21 cellular contexts compared by ENCODE assay signal in the genomic region with DNA sequence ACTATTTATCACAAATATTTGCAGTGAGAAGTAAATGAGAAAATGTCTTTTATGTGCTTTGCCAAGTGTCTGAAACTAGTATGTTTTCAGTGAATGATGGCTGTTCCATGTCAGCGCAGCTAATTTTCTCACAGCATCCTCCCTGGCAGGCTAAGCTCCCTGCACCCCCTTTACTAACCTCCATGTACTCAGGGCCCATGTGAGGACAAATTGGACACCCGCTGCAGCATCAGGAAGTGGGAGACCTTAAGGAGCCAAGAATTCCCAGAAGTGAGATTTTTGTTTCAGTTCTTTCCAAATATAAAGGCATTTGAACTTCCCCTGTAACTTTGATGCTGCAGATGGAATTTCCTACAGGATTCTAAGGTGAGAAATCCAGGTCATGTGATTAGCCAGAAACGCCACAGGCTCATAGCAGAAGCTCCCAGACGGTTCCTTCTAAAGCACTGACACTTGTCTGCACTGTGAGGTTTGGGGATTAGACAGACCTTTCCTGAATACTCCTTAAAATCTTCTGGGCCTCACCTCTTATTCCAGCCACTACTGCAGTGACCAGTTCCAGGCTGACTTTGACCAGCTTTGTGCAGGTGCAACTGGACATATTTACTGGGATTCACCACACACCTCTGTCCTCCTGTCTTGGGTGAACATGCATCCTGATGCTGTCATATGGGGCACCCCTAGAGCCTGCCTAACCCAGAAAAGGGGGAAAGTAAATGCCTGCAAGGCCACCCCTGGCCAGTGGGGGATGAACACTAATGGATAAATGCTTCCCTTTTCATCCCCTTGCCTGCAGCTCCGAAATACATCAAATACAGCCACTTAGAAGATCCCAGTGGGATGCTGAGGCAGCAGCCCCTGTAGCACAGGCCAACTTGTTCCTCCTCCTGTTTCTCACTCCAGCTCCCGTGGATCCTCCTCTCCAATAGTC. TPM values are rescaled to one million over a fixed set of nuclear protein-coding genes. Genes with fewer than 3 reads are reported as not detected.
A peak's percentile ranks its signal among the peaks of the same experiment; 100 is the strongest.
DNase-seq lines count a peak whose midpoint lies in the region; ATAC-seq and TF ChIP-seq lines count a peak whose summit lies in the region.
"Had no signal": no experiment of that assay in that cellular context is flagged by ENCODE, and none has a peak within 500 bp of the region (broad histone marks: within the 10 kb centered on the region; RNA-seq: fewer than 3 reads in every experiment).

No MANE protein-coding gene starts in this region.

- H3K4me1 ChIP-seq in left ventricle myocardium inferior (peaks cover 32% of the 10 kb centered on the region), right atrium auricular region (peaks cover 0 to 12% of the 10 kb centered on the region in 2 donors)

- TF ChIP-seq CTCF in left ventricle myocardium inferior (IDR thresholded peaks at IDR 0.05; ENCODE audit: borderline replicate concordance): no peak
- TF ChIP-seq CTCF in right atrium auricular region (IDR thresholded peaks at IDR 0.05): no peak
- peak; percentile 10; the same call in 1 of the 2 replicates for TF ChIP-seq CTCF in VCaP (conservative IDR thresholded peaks at IDR 0.05)
- peak; percentile 16 for TF ChIP-seq CTCF in fibroblast of the aortic adventitia (IDR thresholded peaks at IDR 0.05; ENCODE audit: insufficient read depth, low read length)

- no peaks in the 10 kb centered on the region for H3K9me3 Mint-ChIP-seq in stimulated activated effector memory CD8-positive, alpha-beta T cell treated with anti-CD3 and anti-CD28 coated beads, Interleukin-12 subunit alpha, Interleukin-12 subunit beta, amount 100 ng/mL, for 72 hours
- H3K9me3 Mint-ChIP-seq: activated naive CD4-positive, alpha-beta T cell treated with anti-CD3 and anti-CD28 coated beads, Interleukin-2, amount 10 ng/mL, durations not matched to agents 7 days and 5 days; activated T-cell treated with anti-CD3 and anti-CD28 coated beads, Interleukin-2, amount 50 U/mL, for 4 hours had no signal

- no peaks in the 10 kb centered on the region for H3K36me3 Mint-ChIP-seq in stimulated activated effector memory CD8-positive, alpha-beta T cell treated with anti-CD3 and anti-CD28 coated beads, Interleukin-12 subunit alpha, Interleukin-12 subunit beta, amount 100 ng/mL, for 72 hours
- H3K36me3 Mint-ChIP-seq: activated naive CD4-positive, alpha-beta T cell treated with anti-CD3 and anti-CD28 coated beads, Interleukin-2, amount 10 ng/mL, durations not matched to agents 7 days and 5 days had no signal

- no peak overlapping the region for H3K4me3 Mint-ChIP-seq in stimulated activated effector memory CD8-positive, alpha-beta T cell treated with anti-CD3 and anti-CD28 coated beads, Interleukin-12 subunit alpha, Interleukin-12 subunit beta, amount 100 ng/mL, for 72 hours
- H3K4me3 Mint-ChIP-seq: activated naive CD4-positive, alpha-beta T cell treated with anti-CD3 and anti-CD28 coated beads, Interleukin-2, amount 10 ng/mL, durations not matched to agents 7 days and 5 days; activated T-cell treated with anti-CD3 and anti-CD28 coated beads, Interleukin-2, amount 50 U/mL, for 4 hours; CD14-positive monocyte had no signal

- H3K27me3 ChIP-seq in left ventricle myocardium inferior (ENCODE audit: low read depth) (no peaks in the 10 kb centered on the region), right atrium auricular region (no peaks in the 10 kb centered on the region)
- H3K27me3 ChIP-seq: hepatocyte had no signal

- H3K9me3 ChIP-seq in left ventricle myocardium inferior (replicated peaks) (peaks cover 9% of the 10 kb centered on the region), right atrium auricular region (no peaks in the 10 kb centered on the region)

- H3K27ac ChIP-seq in left ventricle myocardium inferior (replicated peaks) (peak overlapping the region; percentile 54), right atrium auricular region (no peak overlapping the region), VCaP (no peak overlapping the region)
- H3K27ac ChIP-seq: hepatocyte, SK-N-MC had no signal

- no peak overlapping the region for H3K4me3 ChIP-seq in left ventricle myocardium inferior
- H3K4me3 ChIP-seq in right atrium auricular region: no peak overlapping the region
- no peak overlapping the region for H3K4me3 ChIP-seq in fibroblast of the aortic adventitia (ENCODE audit: low read depth, low read length)
- H3K4me3 ChIP-seq: hepatocyte, SK-N-MC had no signal

- peak; percentile 25 for ATAC-seq in stimulated activated effector memory CD8-positive, alpha-beta T cell treated with anti-CD3 and anti-CD28 coated beads, Interleukin-12 subunit alpha, Interleukin-12 subunit beta, amount 100 ng/mL, for 72 hours
- ATAC-seq: activated T-cell treated with anti-CD3 and anti-CD28 coated beads, Interleukin-2, amount 50 U/mL, for 4 hours; sciatic nerve had no signal

- H3K4me1 Mint-ChIP-seq in stimulated activated effector memory CD8-positive, alpha-beta T cell treated with anti-CD3 and anti-CD28 coated beads, Interleukin-12 subunit alpha, Interleukin-12 subunit beta, amount 100 ng/mL, for 72 hours: no peaks in the 10 kb centered on the region

- intact Hi-C loops in left ventricle myocardium inferior (cut with micrococcal nuclease): loop anchor here (10.0 kb wide), 1 partner anchor 160 kb away; no protein-coding TSS in a partner anchor

- DNase-seq in left ventricle myocardium inferior (no peak), right atrium auricular region (ENCODE audit: low spot score) (no peak), fibroblast of the aortic adventitia (ENCODE audit: low read depth) (no peak), NCI-H82 treated with DMSO at 0.1 percent for 48 hours (lab: John Stamatoyannopoulos, UW; ENCODE audit: unreplicated experiment) (no peak), NCI-H2029 (lab: John Stamatoyannopoulos, UW) (no peak), cortex of kidney (lab: John Stamatoyannopoulos, UW) (no peak)
- DNase-seq in stimulated activated effector memory CD8-positive, alpha-beta T cell treated with anti-CD3 and anti-CD28 coated beads, Interleukin-12 subunit alpha, Interleukin-12 subunit beta, amount 100 ng/mL, for 72 hours (ENCODE audit: low spot score in 2 of 2): no peak
- DNase-seq: activated CD4-positive, alpha-beta T cell treated with anti-CD3 and anti-CD28 coated beads for 1 hour; activated CD8-positive, alpha-beta memory T cell treated with anti-CD3 and anti-CD28 coated beads for 24 hours; activated naive CD4-positive, alpha-beta T cell treated with anti-CD3 and anti-CD28 coated beads, Interleukin-2, amount 10 ng/mL, durations not matched to agents 7 days and 5 days; activated T-cell treated with anti-CD3 and anti-CD28 coated beads, Interleukin-2, amount 50 U/mL, for 4 hours; anterior cingulate cortex; effector memory CD4-positive, alpha-beta T cell; NCI-H146; T-helper 9 cell had no signal

- no peaks in the 10 kb centered on the region for H3K36me3 ChIP-seq in left ventricle myocardium inferior
- no peaks in the 10 kb centered on the region for H3K36me3 ChIP-seq in right atrium auricular region

- H3K27ac Mint-ChIP-seq in stimulated activated effector memory CD8-positive, alpha-beta T cell treated with anti-CD3 and anti-CD28 coated beads, Interleukin-12 subunit alpha, Interleukin-12 subunit beta, amount 100 ng/mL, for 72 hours: no peak overlapping the region
- H3K27ac Mint-ChIP-seq: activated naive CD4-positive, alpha-beta T cell treated with anti-CD3 and anti-CD28 coated beads, Interleukin-2, amount 10 ng/mL, durations not matched to agents 7 days and 5 days; CD14-positive monocyte had no signal

RNA-seq across cellular contexts. Expression of a gene that starts 45.9 kb away (rescaled TPM):
- 3.0 TPM for total RNA-seq in left ventricle myocardium inferior
- total RNA-seq in right atrium auricular region: 1 to 10 TPM; 1.1 to 1.9 TPM
- total RNA-seq in fibroblast of the aortic adventitia (ENCODE audit: low replicate concordance): 0.54 and 6.5 TPM in 2 replicates
- total RNA-seq: activated T-cell treated with anti-CD3 and anti-CD28 coated beads, Interleukin-2, amount 50 U/mL, for 4 hours; myocyte had no signal

Comparison
In these comparisons a context has a peak if more than half of its experiments do, and no peak if none do; other contexts are left out.
1. CTCF ChIP-seq: peak in VCaP (single experiment) and fibroblast of the aortic adventitia (single experiment); none in left ventricle myocardium inferior (single experiment) and right atrium auricular region (0 of 2).